ENCODE assay signal across 8 cellular contexts in the genomic region with DNA sequence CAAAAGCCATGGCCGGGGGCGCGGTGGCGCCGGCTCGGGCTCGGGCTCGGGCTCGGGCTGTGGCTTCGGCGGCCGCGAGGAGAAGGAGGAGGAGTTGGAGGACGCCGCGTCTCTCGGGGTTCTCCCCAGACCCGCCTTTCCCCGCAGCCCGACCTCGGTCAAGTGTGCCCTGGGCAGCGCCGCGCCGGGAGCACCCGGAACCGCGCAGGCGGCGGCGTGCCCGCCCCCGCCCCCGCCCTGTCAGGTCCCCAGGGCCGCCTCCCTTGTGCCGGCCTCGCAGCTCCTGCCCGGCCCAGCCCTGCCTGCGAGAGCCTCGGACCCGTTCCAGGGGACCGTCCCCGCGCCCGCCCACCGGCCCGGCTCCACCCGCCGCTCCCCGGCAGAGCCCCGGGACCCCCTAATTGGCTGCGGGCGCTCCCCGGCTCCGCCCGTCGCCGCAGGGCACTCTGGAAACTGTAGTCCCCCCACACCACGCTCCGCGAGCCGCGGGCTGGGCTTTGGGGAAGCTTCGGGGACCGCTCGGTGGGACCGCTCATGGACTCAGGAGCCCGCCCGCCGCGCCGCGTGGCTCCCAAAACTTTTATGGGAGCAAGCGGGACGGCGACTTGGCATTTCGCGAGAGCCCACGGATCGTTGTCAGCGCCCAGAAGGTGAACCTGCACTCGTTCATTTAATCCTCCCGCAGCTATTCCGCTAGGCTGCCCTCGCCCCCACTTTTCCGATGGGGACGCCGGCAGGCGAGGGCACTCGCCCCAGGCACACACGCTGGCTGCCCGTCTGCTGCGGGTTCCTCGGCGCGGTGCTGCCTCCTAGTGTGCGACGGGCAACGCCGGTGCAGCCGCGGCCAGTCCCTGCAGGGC. TPM values are rescaled to one million over a fixed set of nuclear protein-coding genes. Genes with fewer than 3 reads are reported as not detected.
DNase-seq lines count a peak whose midpoint lies in the region; ATAC-seq and TF ChIP-seq lines count a peak whose summit lies in the region.

A gene (minus strand): TSS at position 192 of the 860 bp plus-strand sequence. CDS start 182 bp downstream, at position 10.

- H3K27ac ChIP-seq in Panc1 (ENCODE audit: low read length) (peak within 1 kb of the TSS; percentile 81), muscle layer of duodenum (ENCODE audit: low read length) (peak within 1 kb of the TSS; percentile 79)

- no peaks in the 10 kb centered on the region for H3K9me3 ChIP-seq in Panc1 (ENCODE audit: control insufficient read depth, insufficient read depth, low read depth, low read length)
- no peaks in the 10 kb centered on the region for H3K9me3 ChIP-seq in muscle layer of duodenum (ENCODE audit: control insufficient read depth in 1 of 2, low read length in 2 of 2)

- ATAC-seq in GM21717 (IDR thresholded peaks at IDR 0.05; ENCODE audit: unreplicated experiment) (peak; percentile 73), Panc1 (peak; percentile 94), esophagus mucosa (peak; percentile 83)
- ATAC-seq in activated T-cell treated with anti-CD3 and anti-CD28 coated beads, Interleukin-2, amount 50 U/mL, for 4 hours, result peak; percentile 80 to 83

- no TSS peak for BruUV-seq in Panc1 (replicated peaks; lab: Mats Ljungman, UMichigan)

- H3K4me3 ChIP-seq in Jurkat, Clone E6-1 (ENCODE audit: low read length), result peak within 1 kb of the TSS; percentile 87
- H3K4me3 ChIP-seq in Panc1 (ENCODE audit: low read depth in 2 of 2, low read length in 2 of 2) (peak within 1 kb of the TSS; percentile 85 to 94), muscle layer of duodenum (ENCODE audit: low read depth in 1 of 2, low read length in 2 of 2) (peak within 1 kb of the TSS; percentile 93)

- peak; percentile 51 for DNase-seq in DMS79 treated with DMSO at 0.1 percent for 48 hours (lab: John Stamatoyannopoulos, UW)
- peak; percentile 79 for DNase-seq in Jurkat, Clone E6-1 (ENCODE audit: low read depth, low spot score)
- DNase-seq in Panc1 (ENCODE audit: low read depth, low spot score), result peak; percentile 72
- DNase-seq in activated T-cell treated with anti-CD3 and anti-CD28 coated beads, Interleukin-2, amount 50 U/mL, for 4 hours, result peak; percentile 87
- DNase-seq in stimulated activated CD8-positive, alpha-beta memory T cell treated with anti-CD3 and anti-CD28 coated beads, Interleukin-7, amount 100 ng/mL, for 24 hours (ENCODE audit: low read depth), result peak; percentile 77

- H3K4me1 ChIP-seq in Panc1 (ENCODE audit: control insufficient read depth, insufficient read depth, low read length) (peaks cover 14% of the 10 kb centered on the region; the same call in 1 of the 2 replicates), muscle layer of duodenum (ENCODE audit: control insufficient read depth in 1 of 2, insufficient read depth in 2 of 2, low read length in 2 of 2) (peaks cover 5 to 14% of the 10 kb centered on the region in 2 donors)

- peak within 1 kb of the TSS; percentile 99 for H3K4me3 Mint-ChIP-seq in activated T-cell treated with anti-CD3 and anti-CD28 coated beads, Interleukin-2, amount 50 U/mL, for 4 hours

- H3K36me3 ChIP-seq in Panc1 (ENCODE audit: control insufficient read depth, insufficient read depth, low read length) (no peaks in the 10 kb centered on the region; the same call in 1 of the 2 replicates), muscle layer of duodenum (ENCODE audit: control insufficient read depth in 1 of 2, insufficient read depth in 2 of 2, low read length in 2 of 2) (no peaks in the 10 kb centered on the region)

- H3K36me3 Mint-ChIP-seq in activated T-cell treated with anti-CD3 and anti-CD28 coated beads, Interleukin-2, amount 50 U/mL, for 4 hours (ENCODE audit: insufficient read depth), result peaks cover 2% of the 10 kb centered on the region

- TF ChIP-seq CTCF in Panc1 (IDR thresholded peaks at IDR 0.05), result peak; percentile 95

- intact Hi-C loops in Panc1 (cut with micrococcal nuclease; ENCODE audit: unreplicated experiment), result loop anchor here (2.0 kb wide), 1 partner anchor 79 kb away; no protein-coding TSS in a partner anchor

- POLR2A ChIA-PET in Panc1 (lab: Charles Lee), result interaction anchor here (0.6 to 0.7 kb wide), 2 partner anchors 81 to 437 kb away, joined by 3 read pairs; no protein-coding TSS in a partner anchor

- H3K27me3 Mint-ChIP-seq in activated T-cell treated with anti-CD3 and anti-CD28 coated beads, Interleukin-2, amount 50 U/mL, for 4 hours (ENCODE audit: low read depth), result no peaks in the 10 kb centered on the region

- peaks cover 31% of the 10 kb centered on the region for H3K4me1 Mint-ChIP-seq in activated T-cell treated with anti-CD3 and anti-CD28 coated beads, Interleukin-2, amount 50 U/mL, for 4 hours (ENCODE audit: low read depth)

- H3K9me3 Mint-ChIP-seq in activated T-cell treated with anti-CD3 and anti-CD28 coated beads, Interleukin-2, amount 50 U/mL, for 4 hours, result no peaks in the 10 kb centered on the region

- CTCF ChIA-PET in Panc1 (lab: Charles Lee), result interaction anchor here (0.5 to 2.1 kb wide), 10 partner anchors 15 to 195 kb away, joined by 3 to 19 read pairs (median 5); a partner anchor contains a TSS

- in situ Hi-C loops in Panc1 (cut with HindIII; ENCODE audit: low pct_unique_long_range_greater_than_20kb, low sequenced_read_pairs), result no loop called here

- no peaks in the 10 kb centered on the region for H3K27me3 ChIP-seq in Panc1 (ENCODE audit: control insufficient read depth, insufficient read depth, low read length)
- no peaks in the 10 kb centered on the region for H3K27me3 ChIP-seq in muscle layer of duodenum (ENCODE audit: low read depth, low read length)

RNA-seq across cellular contexts. Expression of the gene that starts here (rescaled TPM):
- 19.4 TPM for polyA plus RNA-seq in Jurkat, Clone E6-1 (2012; ENCODE audit: insufficient read depth, insufficient read length)
- total RNA-seq in Panc1 (2021; ENCODE audit: unreplicated experiment) (34.9 TPM), esophagus mucosa (7.3 TPM)
- 47.7 TPM for polyA plus RNA-seq in Panc1 (2012; ENCODE audit: insufficient read length)
- 10 to 100 TPM; 62.1 to 79.0 (median 72.6) TPM for total RNA-seq in activated T-cell treated with anti-CD3 and anti-CD28 coated beads, Interleukin-2, amount 50 U/mL, for 4 hours

Comparison
In these comparisons a context has a peak if more than half of its experiments do, and no peak if none do; other contexts are left out.
1. Peak in every context shown above with its lines: DNase-seq, ATAC-seq, H3K4me3 ChIP-seq and H3K27ac ChIP-seq.